In genomic region chr16:67161595-67162058, GRCh38 we compare ENCODE assay signal across 8 cellular contexts. TPM values are rescaled to one million over a fixed set of nuclear protein-coding genes. Genes with fewer than 3 reads are reported as not detected.
DNase-seq lines count a peak whose midpoint lies in the region; ATAC-seq and TF ChIP-seq lines count a peak whose summit lies in the region.

No MANE protein-coding gene starts in this region.

- no peak overlapping the region for H3K4me3 ChIP-seq in CD8-positive, alpha-beta T cell (ENCODE audit: low read depth, low read length)
- H3K4me3 ChIP-seq in fibroblast of mammary gland (ENCODE audit: control insufficient read depth, low read depth, low read length) = peak overlapping the region; percentile 25
- H3K4me3 ChIP-seq in osteoblast (ENCODE audit: insufficient read depth, low read length) = no peak overlapping the region
- H3K4me3 ChIP-seq in Karpas-422 (ENCODE audit: low read length) = no peak overlapping the region

- peaks cover 69% of the 10 kb centered on the region for H3K4me1 ChIP-seq in CD8-positive, alpha-beta T cell (ENCODE audit: insufficient read depth, low read length)
- H3K4me1 ChIP-seq in osteoblast (ENCODE audit: insufficient read depth, low read length) (peaks cover 16% of the 10 kb centered on the region), Karpas-422 (ENCODE audit: low read length) (peaks cover 36% of the 10 kb centered on the region)

- H3K36me3 ChIP-seq in CD8-positive, alpha-beta T cell (ENCODE audit: insufficient read depth, low read length) = no peaks in the 10 kb centered on the region
- H3K36me3 ChIP-seq in osteoblast (ENCODE audit: insufficient read depth, low read length) (no peaks in the 10 kb centered on the region), Karpas-422 (ENCODE audit: insufficient read depth, low read length) (no peaks in the 10 kb centered on the region)

- peak overlapping the region; percentile 1 for H3K4me3 Mint-ChIP-seq in CD8-positive, alpha-beta T cell

- H3K4me2 ChIP-seq in osteoblast (ENCODE audit: insufficient read depth, low read length) (peak overlapping the region; percentile 97), Karpas-422 (ENCODE audit: low read depth, low read length, poor library complexity, severe bottlenecking) (no peak overlapping the region)

- no peak overlapping the region for H3K27ac Mint-ChIP-seq in CD8-positive, alpha-beta T cell

- CTCF ChIA-PET in CD8-positive, alpha-beta T cell (lab: Charles Lee) = interaction anchor here (0.8 to 3.8 kb wide), 4 partner anchors 20 to 386 kb away, joined by 3 to 16 read pairs (median 5); partner anchors contain the start of gene MATCAP1
- CTCF ChIA-PET in RWPE1 (lab: Yijun Ruan, JAX) = interaction anchor here (1.0 kb wide), 1 partner anchor 18 kb away, joined by 3 read pairs; no protein-coding TSS in a partner anchor

- peaks cover 55% of the 10 kb centered on the region for H3K4me1 Mint-ChIP-seq in CD8-positive, alpha-beta T cell (ENCODE audit: low read depth)

- H2AFZ ChIP-seq in osteoblast (ENCODE audit: low read length) = no peak overlapping the region
- no peak overlapping the region for H2AFZ ChIP-seq in Karpas-422 (ENCODE audit: low read length)

- H3K79me2 ChIP-seq in osteoblast (ENCODE audit: insufficient read depth, low read length) (peaks cover 4% of the 10 kb centered on the region), Karpas-422 (ENCODE audit: low read length) (no peaks in the 10 kb centered on the region)

- peaks cover 33% of the 10 kb centered on the region for H3K27me3 Mint-ChIP-seq in CD8-positive, alpha-beta T cell (ENCODE audit: low read depth)

- H3K27ac ChIP-seq in CD8-positive, alpha-beta T cell (ENCODE audit: low read depth, low read length) = no peak overlapping the region
- H3K27ac ChIP-seq in RWPE1 (peak overlapping the region; percentile 82), osteoblast (ENCODE audit: low read depth, low read length) (no peak overlapping the region), Karpas-422 (ENCODE audit: low read length) (no peak overlapping the region)

- DNase-seq in CD8-positive, alpha-beta T cell = no peak
- DNase-seq in RWPE1 (ENCODE audit: low spot score) = no peak
- no peak for DNase-seq in fibroblast of mammary gland (ENCODE audit: low read depth)
- no peak for DNase-seq in osteoblast (ENCODE audit: insufficient read length, low spot score, missing footprints)
- DNase-seq in Karpas-422 = no peak
- no peak for DNase-seq in SIG-M5 treated with dmso at 0.1 percent for 504 hours (lab: John Stamatoyannopoulos, UW; ENCODE audit: unreplicated experiment)
- no peak for DNase-seq in NCI-H2107 (lab: John Stamatoyannopoulos, UW)

- no peak for TF ChIP-seq CTCF in CD8-positive, alpha-beta T cell (IDR thresholded peaks at IDR 0.05)
- TF ChIP-seq CTCF in RWPE1 (conservative IDR thresholded peaks at IDR 0.05; ENCODE audit: low read depth) = no peak
- TF ChIP-seq CTCF in fibroblast of mammary gland (conservative IDR thresholded peaks at IDR 0.05; ENCODE audit: control insufficient read depth, insufficient read depth, low read depth, low read length) = no peak
- TF ChIP-seq CTCF in osteoblast (IDR thresholded peaks at IDR 0.05; ENCODE audit: extremely low read depth, low read depth, low read length) = no peak

- H4K20me1 ChIP-seq in osteoblast (ENCODE audit: insufficient read depth, low read length) = peaks cover 37% of the 10 kb centered on the region
- H4K20me1 ChIP-seq in Karpas-422 (ENCODE audit: insufficient read depth, low read depth, low read length) = peaks cover 18% of the 10 kb centered on the region; the same call in 1 of the 2 replicates

- no peaks in the 10 kb centered on the region for H3K9me3 ChIP-seq in CD8-positive, alpha-beta T cell (ENCODE audit: low read length)
- no peaks in the 10 kb centered on the region for H3K9me3 ChIP-seq in osteoblast (ENCODE audit: low read depth, low read length)
- H3K9me3 ChIP-seq in Karpas-422 (ENCODE audit: low read length) = no peaks in the 10 kb centered on the region

- H3K36me3 Mint-ChIP-seq in CD8-positive, alpha-beta T cell = no peaks in the 10 kb centered on the region

- ATAC-seq in CD8-positive, alpha-beta T cell = no peak
- no peak for ATAC-seq in GM18867 (IDR thresholded peaks at IDR 0.05; ENCODE audit: unreplicated experiment)

- peaks cover 29% of the 10 kb centered on the region for H3K27me3 ChIP-seq in CD8-positive, alpha-beta T cell (ENCODE audit: insufficient read depth, low read length)
- H3K27me3 ChIP-seq in osteoblast (ENCODE audit: insufficient read depth, low read length) (peaks cover 34% of the 10 kb centered on the region), Karpas-422 (ENCODE audit: low read length) (no peaks in the 10 kb centered on the region)

- no peak overlapping the region for H3K9ac ChIP-seq in Karpas-422 (ENCODE audit: low read length)

- POLR2A ChIA-PET in CD8-positive, alpha-beta T cell (lab: Charles Lee) = interaction anchor here (0.5 kb wide), 1 partner anchor 364 kb away, joined by 4 read pairs; no protein-coding TSS in a partner anchor
- POLR2A ChIA-PET in RWPE1 (lab: Yijun Ruan, JAX; ENCODE audit: low non-redundant PET) = no interaction called here

- no peaks in the 10 kb centered on the region for H3K9me2 ChIP-seq in Karpas-422 (replicated peaks; ENCODE audit: insufficient read depth, low read length)

- no peaks in the 10 kb centered on the region for H3K9me3 Mint-ChIP-seq in CD8-positive, alpha-beta T cell

- intact Hi-C loops in CD8-positive, alpha-beta T cell (cut with DNase I, micrococcal nuclease) = no loop called here

RNA-seq across cellular contexts. Expression of gene FBXL8, which starts 1.9 kb away (rescaled TPM):
- 1 to 10 TPM; 4.4 to 6.4 TPM for total RNA-seq in CD8-positive, alpha-beta T cell
- 12.7 and 15.6 TPM in 2 replicates for total RNA-seq in osteoblast
- 2.6 and 14.6 TPM in 2 replicates for total RNA-seq in Karpas-422 (2014; rRNA removed; shearing (Covaris generic); ENCODE audit: low replicate concordance)

RNA-seq across cellular contexts. Expression of gene TRADD, which starts 1.9 kb away (rescaled TPM):
- total RNA-seq in CD8-positive, alpha-beta T cell = 10 to 100 TPM; 15.5 to 17.1 TPM
- total RNA-seq in osteoblast = 19.2 and 19.5 TPM in 2 replicates
- 11.4 and 14.7 TPM in 2 replicates for total RNA-seq in Karpas-422 (2014; rRNA removed; shearing (Covaris generic); ENCODE audit: low replicate concordance)

RNA-seq across cellular contexts. Expression of gene HSF4, which starts 2.9 kb away (rescaled TPM):
- 1 to 10 TPM; 5.2 to 9.5 TPM for total RNA-seq in CD8-positive, alpha-beta T cell
- total RNA-seq in osteoblast = 5.8 and 8.5 TPM in 2 replicates
- total RNA-seq in Karpas-422 (2014; rRNA removed; shearing (Covaris generic); ENCODE audit: low replicate concordance) = 12.4 and 15.2 TPM in 2 replicates

RNA-seq across cellular contexts. Expression of gene NOL3, which starts 8.7 kb away (rescaled TPM):
- under 1 TPM; 0.36 to 0.71 TPM for total RNA-seq in CD8-positive, alpha-beta T cell
- 9.1 and 10.9 TPM in 2 replicates for total RNA-seq in osteoblast
- 0.15 and 1.8 TPM in 2 replicates for total RNA-seq in Karpas-422 (2014; rRNA removed; shearing (Covaris generic); ENCODE audit: low replicate concordance)

RNA-seq across cellular contexts. Expression of gene B3GNT9, which starts 10.8 kb away (rescaled TPM):
- total RNA-seq in CD8-positive, alpha-beta T cell = 1 to 10 TPM in 1 of 2 experiments, under 1 TPM in 1; 0.58 to 1.2 TPM
- total RNA-seq in osteoblast = 54.8 and 58.6 TPM in 2 replicates
- 1.4 and 1.8 TPM in 2 replicates for total RNA-seq in Karpas-422 (2014; rRNA removed; shearing (Covaris generic); ENCODE audit: low replicate concordance)
